Comparison of ENCODE assay signal across 3 cellular contexts in the genomic region with DNA sequence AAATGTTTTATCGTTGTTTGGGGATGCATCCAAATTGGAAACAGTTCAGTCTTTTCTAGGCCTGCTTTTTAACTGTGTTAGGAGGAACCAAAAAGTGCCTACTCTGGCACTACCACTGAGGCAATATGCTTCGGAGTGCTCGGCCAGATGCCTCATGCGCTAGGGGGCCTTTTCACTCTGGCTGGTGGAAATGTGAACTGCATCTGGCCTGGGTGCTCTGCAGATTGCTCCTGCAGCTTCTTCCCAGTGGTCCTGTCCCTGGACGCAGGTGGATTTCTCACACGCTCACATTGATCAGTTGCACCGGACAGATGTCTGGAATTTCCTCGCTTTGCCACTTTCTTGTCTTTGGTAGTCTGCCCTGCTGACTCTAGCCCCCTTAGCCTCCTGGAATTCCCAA.
TF ChIP-seq lines count a peak whose summit lies in the region.

No MANE protein-coding gene starts in this region.

TF ChIP-seq in SK-N-SH, 30 proteins besides CTCF, POLR2A, EP300 and RAD21 (continued from another document and continues in another):
- TF ChIP-seq, protein P1, sequence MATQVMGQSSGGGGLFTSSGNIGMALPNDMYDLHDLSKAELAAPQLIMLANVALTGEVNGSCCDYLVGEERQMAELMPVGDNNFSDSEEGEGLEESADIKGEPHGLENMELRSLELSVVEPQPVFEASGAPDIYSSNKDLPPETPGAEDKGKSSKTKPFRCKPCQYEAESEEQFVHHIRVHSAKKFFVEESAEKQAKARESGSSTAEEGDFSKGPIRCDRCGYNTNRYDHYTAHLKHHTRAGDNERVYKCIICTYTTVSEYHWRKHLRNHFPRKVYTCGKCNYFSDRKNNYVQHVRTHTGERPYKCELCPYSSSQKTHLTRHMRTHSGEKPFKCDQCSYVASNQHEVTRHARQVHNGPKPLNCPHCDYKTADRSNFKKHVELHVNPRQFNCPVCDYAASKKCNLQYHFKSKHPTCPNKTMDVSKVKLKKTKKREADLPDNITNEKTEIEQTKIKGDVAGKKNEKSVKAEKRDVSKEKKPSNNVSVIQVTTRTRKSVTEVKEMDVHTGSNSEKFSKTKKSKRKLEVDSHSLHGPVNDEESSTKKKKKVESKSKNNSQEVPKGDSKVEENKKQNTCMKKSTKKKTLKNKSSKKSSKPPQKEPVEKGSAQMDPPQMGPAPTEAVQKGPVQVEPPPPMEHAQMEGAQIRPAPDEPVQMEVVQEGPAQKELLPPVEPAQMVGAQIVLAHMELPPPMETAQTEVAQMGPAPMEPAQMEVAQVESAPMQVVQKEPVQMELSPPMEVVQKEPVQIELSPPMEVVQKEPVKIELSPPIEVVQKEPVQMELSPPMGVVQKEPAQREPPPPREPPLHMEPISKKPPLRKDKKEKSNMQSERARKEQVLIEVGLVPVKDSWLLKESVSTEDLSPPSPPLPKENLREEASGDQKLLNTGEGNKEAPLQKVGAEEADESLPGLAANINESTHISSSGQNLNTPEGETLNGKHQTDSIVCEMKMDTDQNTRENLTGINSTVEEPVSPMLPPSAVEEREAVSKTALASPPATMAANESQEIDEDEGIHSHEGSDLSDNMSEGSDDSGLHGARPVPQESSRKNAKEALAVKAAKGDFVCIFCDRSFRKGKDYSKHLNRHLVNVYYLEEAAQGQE (IDR thresholded peaks at IDR 0.05; ENCODE audit: low read depth, low read length), result no peak
- no peak for TF ChIP-seq TAF1 (IDR thresholded peaks at IDR 0.05; ENCODE audit: borderline replicate concordance, low read depth, low read length)
- TF ChIP-seq, protein P2, sequence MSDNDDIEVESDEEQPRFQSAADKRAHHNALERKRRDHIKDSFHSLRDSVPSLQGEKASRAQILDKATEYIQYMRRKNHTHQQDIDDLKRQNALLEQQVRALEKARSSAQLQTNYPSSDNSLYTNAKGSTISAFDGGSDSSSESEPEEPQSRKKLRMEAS (IDR thresholded peaks at IDR 0.05; ENCODE audit: low read depth), result no peak
- TF ChIP-seq, protein P3, sequence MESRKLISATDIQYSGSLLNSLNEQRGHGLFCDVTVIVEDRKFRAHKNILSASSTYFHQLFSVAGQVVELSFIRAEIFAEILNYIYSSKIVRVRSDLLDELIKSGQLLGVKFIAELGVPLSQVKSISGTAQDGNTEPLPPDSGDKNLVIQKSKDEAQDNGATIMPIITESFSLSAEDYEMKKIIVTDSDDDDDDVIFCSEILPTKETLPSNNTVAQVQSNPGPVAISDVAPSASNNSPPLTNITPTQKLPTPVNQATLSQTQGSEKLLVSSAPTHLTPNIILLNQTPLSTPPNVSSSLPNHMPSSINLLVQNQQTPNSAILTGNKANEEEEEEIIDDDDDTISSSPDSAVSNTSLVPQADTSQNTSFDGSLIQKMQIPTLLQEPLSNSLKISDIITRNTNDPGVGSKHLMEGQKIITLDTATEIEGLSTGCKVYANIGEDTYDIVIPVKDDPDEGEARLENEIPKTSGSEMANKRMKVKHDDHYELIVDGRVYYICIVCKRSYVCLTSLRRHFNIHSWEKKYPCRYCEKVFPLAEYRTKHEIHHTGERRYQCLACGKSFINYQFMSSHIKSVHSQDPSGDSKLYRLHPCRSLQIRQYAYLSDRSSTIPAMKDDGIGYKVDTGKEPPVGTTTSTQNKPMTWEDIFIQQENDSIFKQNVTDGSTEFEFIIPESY (IDR thresholded peaks at IDR 0.05; ENCODE audit: borderline replicate concordance, low read depth), result no peak
- no peak for TF ChIP-seq POLR2AphosphoS5 (IDR thresholded peaks at IDR 0.05; ENCODE audit: low read depth, low read length)
- TF ChIP-seq JUND (IDR thresholded peaks at IDR 0.05), result no peak
- no peak for TF ChIP-seq FOSL2 (IDR thresholded peaks at IDR 0.05; ENCODE audit: borderline replicate concordance, low read depth)
- no peak for TF ChIP-seq GABPA (IDR thresholded peaks at IDR 0.05; ENCODE audit: low read depth)
- TF ChIP-seq, protein P4, sequence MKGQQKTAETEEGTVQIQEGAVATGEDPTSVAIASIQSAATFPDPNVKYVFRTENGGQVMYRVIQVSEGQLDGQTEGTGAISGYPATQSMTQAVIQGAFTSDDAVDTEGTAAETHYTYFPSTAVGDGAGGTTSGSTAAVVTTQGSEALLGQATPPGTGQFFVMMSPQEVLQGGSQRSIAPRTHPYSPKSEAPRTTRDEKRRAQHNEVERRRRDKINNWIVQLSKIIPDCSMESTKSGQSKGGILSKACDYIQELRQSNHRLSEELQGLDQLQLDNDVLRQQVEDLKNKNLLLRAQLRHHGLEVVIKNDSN (IDR thresholded peaks at IDR 0.05; ENCODE audit: borderline replicate concordance, low read depth), result no peak

TF ChIP-seq in SK-N-SH treated with all-trans-retinoic acid at 6 μM for 48 hours, 23 proteins besides CTCF, POLR2A, EP300 and RAD21 (continued from another document):
- TF ChIP-seq PPARA (CRISPR knock-in tag; IDR thresholded peaks at IDR 0.05; ENCODE audit: borderline replicate concordance) (no peak), ARNTL (CRISPR knock-in tag; IDR thresholded peaks at IDR 0.05; ENCODE audit: borderline replicate concordance, low read depth) (no peak), TCF4 (CRISPR knock-in tag; IDR thresholded peaks at IDR 0.05; ENCODE audit: borderline replicate concordance) (no peak), ISL1 (CRISPR knock-in tag; IDR thresholded peaks at IDR 0.05) (no peak), GLIS3 (CRISPR knock-in tag; IDR thresholded peaks at IDR 0.05) (no peak), CSDC2 (CRISPR knock-in tag; IDR thresholded peaks at IDR 0.05) (no peak), OSR1 (CRISPR knock-in tag; IDR thresholded peaks at IDR 0.05) (no peak), ZNF70 (CRISPR knock-in tag; IDR thresholded peaks at IDR 0.05) (no peak)
- TF ChIP-seq, protein P5, sequence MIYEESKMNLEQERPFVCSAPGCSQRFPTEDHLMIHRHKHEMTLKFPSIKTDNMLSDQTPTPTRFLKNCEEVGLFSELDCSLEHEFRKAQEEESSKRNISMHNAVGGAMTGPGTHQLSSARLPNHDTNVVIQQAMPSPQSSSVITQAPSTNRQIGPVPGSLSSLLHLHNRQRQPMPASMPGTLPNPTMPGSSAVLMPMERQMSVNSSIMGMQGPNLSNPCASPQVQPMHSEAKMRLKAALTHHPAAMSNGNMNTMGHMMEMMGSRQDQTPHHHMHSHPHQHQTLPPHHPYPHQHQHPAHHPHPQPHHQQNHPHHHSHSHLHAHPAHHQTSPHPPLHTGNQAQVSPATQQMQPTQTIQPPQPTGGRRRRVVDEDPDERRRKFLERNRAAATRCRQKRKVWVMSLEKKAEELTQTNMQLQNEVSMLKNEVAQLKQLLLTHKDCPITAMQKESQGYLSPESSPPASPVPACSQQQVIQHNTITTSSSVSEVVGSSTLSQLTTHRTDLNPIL (CRISPR knock-in tag; IDR thresholded peaks at IDR 0.05; ENCODE audit: low read depth), result no peak

TF ChIP-seq in WTC11, 78 proteins besides CTCF, POLR2A, EP300 and RAD21 (continued from another document):
- TF ChIP-seq, protein P6, sequence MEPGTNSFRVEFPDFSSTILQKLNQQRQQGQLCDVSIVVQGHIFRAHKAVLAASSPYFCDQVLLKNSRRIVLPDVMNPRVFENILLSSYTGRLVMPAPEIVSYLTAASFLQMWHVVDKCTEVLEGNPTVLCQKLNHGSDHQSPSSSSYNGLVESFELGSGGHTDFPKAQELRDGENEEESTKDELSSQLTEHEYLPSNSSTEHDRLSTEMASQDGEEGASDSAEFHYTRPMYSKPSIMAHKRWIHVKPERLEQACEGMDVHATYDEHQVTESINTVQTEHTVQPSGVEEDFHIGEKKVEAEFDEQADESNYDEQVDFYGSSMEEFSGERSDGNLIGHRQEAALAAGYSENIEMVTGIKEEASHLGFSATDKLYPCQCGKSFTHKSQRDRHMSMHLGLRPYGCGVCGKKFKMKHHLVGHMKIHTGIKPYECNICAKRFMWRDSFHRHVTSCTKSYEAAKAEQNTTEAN (CRISPR knock-in tag; IDR thresholded peaks at IDR 0.05), result no peak
- no peak for TF ChIP-seq ZNF671 (CRISPR knock-in tag; IDR thresholded peaks at IDR 0.05)
- TF ChIP-seq, protein P7, sequence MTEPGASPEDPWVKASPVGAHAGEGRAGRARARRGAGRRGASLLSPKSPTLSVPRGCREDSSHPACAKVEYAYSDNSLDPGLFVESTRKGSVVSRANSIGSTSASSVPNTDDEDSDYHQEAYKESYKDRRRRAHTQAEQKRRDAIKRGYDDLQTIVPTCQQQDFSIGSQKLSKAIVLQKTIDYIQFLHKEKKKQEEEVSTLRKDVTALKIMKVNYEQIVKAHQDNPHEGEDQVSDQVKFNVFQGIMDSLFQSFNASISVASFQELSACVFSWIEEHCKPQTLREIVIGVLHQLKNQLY (CRISPR knock-in tag; IDR thresholded peaks at IDR 0.05), result no peak
- no peak for TF ChIP-seq TP53 (CRISPR knock-in tag; IDR thresholded peaks at IDR 0.05)
- no peak for TF ChIP-seq ETV6 (CRISPR knock-in tag; IDR thresholded peaks at IDR 0.05)
- TF ChIP-seq, protein P8, sequence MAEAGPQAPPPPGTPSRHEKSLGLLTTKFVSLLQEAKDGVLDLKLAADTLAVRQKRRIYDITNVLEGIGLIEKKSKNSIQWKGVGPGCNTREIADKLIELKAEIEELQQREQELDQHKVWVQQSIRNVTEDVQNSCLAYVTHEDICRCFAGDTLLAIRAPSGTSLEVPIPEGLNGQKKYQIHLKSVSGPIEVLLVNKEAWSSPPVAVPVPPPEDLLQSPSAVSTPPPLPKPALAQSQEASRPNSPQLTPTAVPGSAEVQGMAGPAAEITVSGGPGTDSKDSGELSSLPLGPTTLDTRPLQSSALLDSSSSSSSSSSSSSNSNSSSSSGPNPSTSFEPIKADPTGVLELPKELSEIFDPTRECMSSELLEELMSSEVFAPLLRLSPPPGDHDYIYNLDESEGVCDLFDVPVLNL (CRISPR knock-in tag; IDR thresholded peaks at IDR 0.05; ENCODE audit: borderline replicate concordance, low read depth), result no peak
- TF ChIP-seq, protein P4 (CRISPR knock-in tag; IDR thresholded peaks at IDR 0.05), result no peak
- no peak for TF ChIP-seq MYBL2 (CRISPR knock-in tag; IDR thresholded peaks at IDR 0.05)
- TF ChIP-seq, protein P2 (CRISPR knock-in tag; IDR thresholded peaks at IDR 0.05), result no peak
- no peak for TF ChIP-seq ZNF219 (CRISPR knock-in tag; IDR thresholded peaks at IDR 0.05; ENCODE audit: borderline replicate concordance)
- TF ChIP-seq CBFB (CRISPR knock-in tag; IDR thresholded peaks at IDR 0.05; ENCODE audit: low read depth), result no peak
TF ChIP-seq in WTC11: peak in this region for 0.
